Comparison of ENCODE assay signal across 17 cellular contexts in the genomic region with DNA sequence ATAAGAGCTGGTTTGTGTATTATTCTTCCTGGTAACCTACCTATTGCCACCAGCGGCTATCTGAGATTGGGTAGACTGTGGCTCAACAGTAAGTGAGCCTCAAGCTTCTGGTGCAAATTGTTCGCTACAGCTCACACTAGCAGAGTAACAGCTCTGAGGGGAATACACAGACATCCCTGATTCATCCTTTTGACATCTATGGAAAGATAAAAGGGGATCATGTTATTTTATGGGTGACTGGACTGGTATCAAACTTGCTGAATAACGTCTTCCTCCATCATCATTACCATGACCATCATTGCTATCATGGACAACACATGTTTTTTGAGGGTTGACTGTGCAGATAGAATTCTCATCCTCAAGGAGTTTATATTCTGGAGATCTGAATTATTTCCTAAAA.
A peak's percentile ranks its signal among the peaks of the same experiment; 100 is the strongest.
DNase-seq lines count a peak whose midpoint lies in the region; ATAC-seq, FAIRE-seq and TF ChIP-seq lines count a peak whose summit lies in the region.
"Had no signal": no experiment of that assay in that cellular context is flagged by ENCODE, and none has a peak within 500 bp of the region (broad histone marks: within the 10 kb centered on the region; RNA-seq: fewer than 3 reads in every experiment).

No MANE protein-coding gene starts in this region.

- in situ Hi-C loops in GM12878 (cut with MboI), result no loop called here

- TF ChIP-seq CTCF in A549 (IDR thresholded peaks at IDR 0.05) (no peak), HCT116 (IDR thresholded peaks at IDR 0.05 in 2 of 3, conservative IDR thresholded peaks at IDR 0.05 in 1 of 3; ENCODE audit: borderline replicate concordance in 1 of 3, insufficient read depth in 1 of 3, low read depth in 2 of 3, low read length in 2 of 3) (no peak), GM12878 (IDR thresholded peaks at IDR 0.05 in 2 of 3, conservative IDR thresholded peaks at IDR 0.05 in 1 of 3; ENCODE audit: control insufficient read depth in 2 of 3, extremely low read depth in 1 of 3, insufficient read depth in 1 of 3, low read depth in 3 of 3, low read length in 3 of 3) (no peak), D721Med (IDR thresholded peaks at IDR 0.05; ENCODE audit: insufficient read depth, missing control alignments) (no peak)

- 0 out of 3 replicates have a peak overlapping the region, but pooled peaks have one; percentile 42 for H3K4me2 ChIP-seq in A549
- H3K4me2 ChIP-seq in HCT116 (ENCODE audit: low read length), result peak overlapping the region; percentile 56
- H3K4me2 ChIP-seq in GM12878 (ENCODE audit: control insufficient read depth, insufficient read depth), result no peak overlapping the region

- SMC1A ChIA-PET in GM12878 (lab: Charles Lee; ENCODE audit: uncharacterized antibody, unreplicated experiment), result interaction anchor here (0.7 to 3.3 kb wide), 12 partner anchors 13 to 86 kb away, joined by 3 to 20 read pairs (median 3); no protein-coding TSS in a partner anchor

- no peaks in the 10 kb centered on the region for H3K9me2 ChIP-seq in HCT116 (ENCODE audit: insufficient read depth)

- peak overlapping the region; percentile 41 for H2AFZ ChIP-seq in HCT116 (ENCODE audit: low read depth, low read length, poor library complexity, severe bottlenecking)
- no peak overlapping the region; the same call in 1 of the 2 replicates for H2AFZ ChIP-seq in GM12878 (ENCODE audit: control insufficient read depth, low read depth, low read length)

- H3K79me2 ChIP-seq in HCT116 (ENCODE audit: insufficient read depth, low read length) (no peaks in the 10 kb centered on the region), GM12878 (ENCODE audit: control insufficient read depth, insufficient read depth, low read length) (no peaks in the 10 kb centered on the region)

- CTCF ChIA-PET in A549 (lab: Yijun Ruan, JAX), result no interaction called here
- CTCF ChIA-PET in HCT116 (lab: Charles Lee), result no interaction called here
- CTCF ChIA-PET in GM12878 (lab: Yijun Ruan, JAX), result interaction anchor here (1.3 kb wide), 1 partner anchor 17 kb away, joined by 3 read pairs; no protein-coding TSS in a partner anchor

- 71% methylated on average over 3 of the region's 3 CpGs for WGBS in A549 (ENCODE audit: missing lambda C conversion rate)
- 83% methylated on average over 3 of the region's 3 CpGs for WGBS in GM12878 (ENCODE audit: insufficient coverage, insufficient replicate concordance, low lambda C conversion rate, missing lambda C conversion rate)
- WGBS in mesodermal cell (ENCODE audit: insufficient coverage in 2 of 2), 2 experiments, result 100% methylated on average over 1 of the region's 3 CpGs; no CpG with 5 or more reads in 1 of the 2 experiments

- H3K4me3 ChIP-seq in A549 (no peak overlapping the region), HCT116 (replicated peaks in 1 of 2; ENCODE audit: low read depth in 1 of 2, low read length in 2 of 2) (no peak overlapping the region), GM12878 (no peak overlapping the region), mesodermal cell (ENCODE audit: extremely low read depth, insufficient read depth, low read length, poor library complexity, severe bottlenecking) (no peak overlapping the region)
- H3K4me3 ChIP-seq: left lung, upper lobe of right lung had no signal

- DNase-seq in A549 (ENCODE audit: low read depth in 1 of 2, low spot score in 1 of 2) (no peak), HCT116 (ENCODE audit: low read depth, low spot score) (no peak), GM12878 (ENCODE audit: low read depth, low spot score) (no peak), NCI-H1436 treated with DMSO at 0.1 percent for 48 hours (lab: John Stamatoyannopoulos, UW) (no peak), D721Med (ENCODE audit: insufficient read length, low spot score) (no peak), RKO (ENCODE audit: low spot score) (no peak)
- DNase-seq: activated naive CD8-positive, alpha-beta T cell treated with anti-CD3 and anti-CD28 coated beads, Interleukin-2, amount 10 ng/mL, durations not matched to agents 7 days and 5 days; activated T-cell treated with anti-CD3 and anti-CD28 coated beads, Interleukin-2, amount 50 U/mL, for 24 hours; CD8-positive, alpha-beta T cell; GOT3; left lung; NCI-H1694 treated with DMSO at 0.1 percent for 48 hours; NCI-H446 treated with DMSO at 0.1 percent for 48 hours; T-helper 9 cell; upper lobe of right lung had no signal

- H4K20me1 ChIP-seq in HCT116 (ENCODE audit: insufficient read depth), result no peaks in the 10 kb centered on the region
- H4K20me1 ChIP-seq in GM12878 (ENCODE audit: control insufficient read depth, insufficient read depth), result no peaks in the 10 kb centered on the region

- TF ChIP-seq EP300 in A549 (IDR thresholded peaks at IDR 0.05), result no peak
- TF ChIP-seq EP300 in GM12878 (IDR thresholded peaks at IDR 0.05; ENCODE audit: borderline replicate concordance in 1 of 2, control insufficient read depth in 1 of 2, low read depth in 2 of 2, low read length in 2 of 2), result no peak; a peak in 1 of 4 replicates

- RAD21 ChIA-PET in HCT116 (lab: Charles Lee; ENCODE audit: low non-redundant PET in 1 of 2, low total read pairs in 2 of 2, uncharacterized antibody in 2 of 2, unreplicated experiment in 2 of 2), result no interaction called here
- RAD21 ChIA-PET in GM12878 (lab: Charles Lee; ENCODE audit: unreplicated experiment), result interaction anchor here (1.1 to 3.2 kb wide), 10 partner anchors 13 to 102 kb away, joined by 3 to 27 read pairs (median 6); no protein-coding TSS in a partner anchor

- POLR2A ChIA-PET in A549 (lab: Yijun Ruan, JAX) (no interaction called here), HCT116 (lab: Charles Lee) (no interaction called here), GM12878 (lab: Charles Lee) (interaction anchor here (0.6 to 1.5 kb wide), 3 partner anchors 40 to 97 kb away, joined by 3 read pairs; no protein-coding TSS in a partner anchor)

- BruUV-seq in HCT116 (replicated peaks; lab: Mats Ljungman, UMichigan), result no TSS peak
- no TSS peak for BruUV-seq in GM12878 (replicated peaks; lab: Mats Ljungman, UMichigan)

- H3K36me3 ChIP-seq in HCT116 (ENCODE audit: control insufficient read depth in 1 of 2, insufficient read depth in 2 of 2, low read length in 2 of 2) (no peaks in the 10 kb centered on the region), GM12878 (ENCODE audit: control insufficient read depth in 2 of 2, insufficient read depth in 2 of 2, low read length in 1 of 2) (no peaks in the 10 kb centered on the region), mesodermal cell (ENCODE audit: control insufficient read depth, insufficient read depth, low read length) (no peaks in the 10 kb centered on the region)
- H3K36me3 ChIP-seq: left lung, upper lobe of right lung had no signal

- ATAC-seq in A549 (no peak), HCT116 (no peak), GM12878 (no peak), GM19463 (IDR thresholded peaks at IDR 0.05; ENCODE audit: unreplicated experiment) (no peak)
- ATAC-seq: upper lobe of right lung had no signal

- TF ChIP-seq RAD21 in A549 (conservative IDR thresholded peaks at IDR 0.05 in 1 of 2, IDR thresholded peaks at IDR 0.05 in 1 of 2), result no peak
- no peak for TF ChIP-seq RAD21 in HCT116 (IDR thresholded peaks at IDR 0.05; ENCODE audit: low read depth)
- TF ChIP-seq RAD21 in GM12878 (IDR thresholded peaks at IDR 0.05; ENCODE audit: insufficient read depth, low read depth, low read length), result no peak

- H3K9ac ChIP-seq in HCT116 (ENCODE audit: low read length) (no peak overlapping the region), GM12878 (ENCODE audit: control insufficient read depth, insufficient read depth, low read length) (no peak overlapping the region)

- H3K27me3 ChIP-seq in HCT116 (ENCODE audit: insufficient read depth, low read length) (no peaks in the 10 kb centered on the region), GM12878 (replicated peaks in 1 of 2; ENCODE audit: control insufficient read depth in 2 of 2, insufficient read depth in 2 of 2, low read length in 1 of 2) (no peaks in the 10 kb centered on the region)
- H3K27me3 ChIP-seq: left lung, upper lobe of right lung had no signal

- H3K27ac ChIP-seq in A549 (peak overlapping the region; percentile 65 to 66; a peak in 4 of 6 replicates), HCT116 (ENCODE audit: low read depth, low read length) (no peak overlapping the region), GM12878 (ENCODE audit: control insufficient read depth, insufficient read depth) (no peak overlapping the region), mesodermal cell (ENCODE audit: low read depth, low read length, severe bottlenecking) (peak overlapping the region; percentile 31)
- H3K27ac ChIP-seq: left lung, upper lobe of right lung had no signal

- no peaks in the 10 kb centered on the region for H3K9me3 ChIP-seq in A549
- H3K9me3 ChIP-seq in HCT116 (ENCODE audit: control insufficient read depth in 1 of 2, insufficient read depth in 1 of 2, low read depth in 1 of 2, low read length in 2 of 2), result no peaks in the 10 kb centered on the region
- no peaks in the 10 kb centered on the region; the same call in 2 of the 3 replicates for H3K9me3 ChIP-seq in GM12878 (replicated peaks; ENCODE audit: control insufficient read depth, insufficient read depth, low read length)
- no peaks in the 10 kb centered on the region for H3K9me3 ChIP-seq in mesodermal cell (ENCODE audit: control insufficient read depth, low read length)
- H3K9me3 ChIP-seq: left lung, upper lobe of right lung had no signal

- FAIRE-seq in A549 (lab: Jason Lieb, UNC) (no peak), GM12878 (lab: Jason Lieb, UNC) (no peak), D721Med (lab: Jason Lieb, UNC) (no peak)

- TF ChIP-seq POLR2A in A549 (IDR thresholded peaks at IDR 0.05; ENCODE audit: low read length) (no peak), HCT116 (IDR thresholded peaks at IDR 0.05; ENCODE audit: borderline replicate concordance, extremely low read depth, insufficient read depth, insufficient read length) (no peak), GM12878 (IDR thresholded peaks at IDR 0.05; ENCODE audit: low read depth, low read length) (no peak)

- intact Hi-C loops in HCT116 (cut with micrococcal nuclease) (no loop called here), GM12878 (cut with micrococcal nuclease; ENCODE audit: unreplicated experiment) (no loop called here)

- peaks cover 22% of the 10 kb centered on the region for H3K4me1 ChIP-seq in A549
- peaks cover 10 to 24% of the 10 kb centered on the region in 2 experiments for H3K4me1 ChIP-seq in HCT116 (ENCODE audit: control insufficient read depth in 1 of 2, insufficient read depth in 2 of 2, low read length in 2 of 2)
- H3K4me1 ChIP-seq in GM12878 (ENCODE audit: control insufficient read depth, insufficient read depth, low read length), result peaks cover 21% of the 10 kb centered on the region
- peaks cover 20% of the 10 kb centered on the region for H3K4me1 ChIP-seq in mesodermal cell (ENCODE audit: control insufficient read depth, insufficient read depth, low read length, poor library complexity, severe bottlenecking)

TF ChIP-seq in A549, 52 proteins besides CTCF, POLR2A, EP300 and RAD21 (continues in another document):
- no peak for TF ChIP-seq FOSB (CRISPR knock-in tag; IDR thresholded peaks at IDR 0.05)
- no peak for TF ChIP-seq GATA3 (IDR thresholded peaks at IDR 0.05; ENCODE audit: borderline replicate concordance)

TF ChIP-seq in HCT116, 20 proteins besides CTCF, POLR2A, EP300 and RAD21 (continues in another document):
- no peak for TF ChIP-seq SIN3A (IDR thresholded peaks at IDR 0.05; ENCODE audit: low read depth)
- no peak for TF ChIP-seq YY1 (IDR thresholded peaks at IDR 0.05; ENCODE audit: extremely low read depth, insufficient replicate concordance, low read depth, low read length)

TF ChIP-seq in GM12878, 131 proteins besides CTCF, POLR2A, EP300 and RAD21 (continues in another document):
- TF ChIP-seq TCF3 (IDR thresholded peaks at IDR 0.05; ENCODE audit: borderline replicate concordance, insufficient read depth, low read depth, low read length), result no peak

Comparison
In these comparisons a context has a peak if more than half of its experiments do, and no peak if none do; other contexts are left out.
1. H3K27ac ChIP-seq: peak in A549 (2 of 2) and mesodermal cell (single experiment); none in HCT116 (single experiment) and GM12878 (single experiment).